1 cellular context compared by ENCODE assay signal in the genomic region with DNA sequence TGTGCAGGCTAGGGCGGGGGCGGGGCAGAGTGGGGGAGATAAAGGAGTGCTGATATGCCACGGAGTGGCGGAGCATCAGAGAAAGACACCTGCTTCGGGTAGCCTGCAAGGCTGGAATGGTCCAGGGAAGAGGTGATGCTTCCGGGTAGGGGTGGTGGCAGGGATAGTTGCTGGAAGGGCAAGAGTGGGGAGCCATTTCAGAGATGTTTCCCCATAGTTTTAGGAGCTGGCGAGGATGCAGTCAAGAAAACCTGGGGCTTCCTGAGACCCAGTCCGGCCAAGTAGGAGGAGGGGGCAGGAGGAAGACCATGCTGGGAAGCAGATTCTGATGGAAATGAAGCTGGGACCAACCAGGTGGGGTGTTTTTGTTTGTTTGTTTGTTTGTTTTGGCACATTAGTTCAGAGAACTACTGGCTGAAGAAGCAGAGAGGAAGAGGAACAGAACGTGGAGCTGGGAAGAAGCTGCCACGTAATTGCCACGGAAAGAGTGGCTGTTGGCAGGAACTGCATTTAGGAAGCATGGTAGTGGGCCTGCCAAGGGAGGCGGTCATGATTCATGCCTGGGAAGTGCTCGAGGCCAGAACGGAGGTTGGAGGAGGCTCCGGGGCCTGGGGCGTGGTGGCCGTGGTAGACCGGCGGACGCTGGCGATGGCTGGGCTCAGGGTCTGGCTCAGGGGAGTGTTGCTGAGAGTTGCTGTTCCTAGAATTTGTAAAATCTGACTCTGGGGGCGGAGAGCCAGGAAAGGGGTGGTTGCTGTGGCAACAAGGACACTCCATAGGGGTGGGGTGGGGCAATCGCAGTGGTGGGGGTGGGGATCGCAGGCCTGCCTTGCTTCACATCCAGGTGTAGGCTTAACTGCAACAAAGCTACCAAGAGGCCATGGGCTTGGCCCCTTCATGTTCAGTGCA.
TF ChIP-seq lines count a peak whose summit lies in the region.

No MANE protein-coding gene starts in this region.

TF ChIP-seq in endothelial cell of umbilical vein, 7 proteins besides CTCF, POLR2A, EP300 and RAD21:
- peak; percentile 37 for TF ChIP-seq JUN (IDR thresholded peaks at IDR 0.05; ENCODE audit: borderline replicate concordance, insufficient read depth, insufficient read length, low read depth)
- no peak for TF ChIP-seq EZH2 (IDR thresholded peaks at IDR 0.05; ENCODE audit: borderline replicate concordance, low read depth, low read length, severe bottlenecking)
- TF ChIP-seq GATA2 (IDR thresholded peaks at IDR 0.05; ENCODE audit: insufficient read depth, insufficient read length, low read depth, low read length) = no peak
- TF ChIP-seq POLR2AphosphoS5 (IDR thresholded peaks at IDR 0.05; ENCODE audit: insufficient read depth, low read depth, low read length) = peak; percentile 75
- peak; percentile 27 for TF ChIP-seq MYC (IDR thresholded peaks at IDR 0.05; ENCODE audit: low read depth, low read length)
- TF ChIP-seq FOS (IDR thresholded peaks at IDR 0.05; ENCODE audit: borderline replicate concordance, insufficient read depth, low read length) = peak; percentile 82
- peak; percentile 34 for TF ChIP-seq MAX (IDR thresholded peaks at IDR 0.05; ENCODE audit: insufficient read depth, insufficient read length)
